In the genomic region with DNA sequence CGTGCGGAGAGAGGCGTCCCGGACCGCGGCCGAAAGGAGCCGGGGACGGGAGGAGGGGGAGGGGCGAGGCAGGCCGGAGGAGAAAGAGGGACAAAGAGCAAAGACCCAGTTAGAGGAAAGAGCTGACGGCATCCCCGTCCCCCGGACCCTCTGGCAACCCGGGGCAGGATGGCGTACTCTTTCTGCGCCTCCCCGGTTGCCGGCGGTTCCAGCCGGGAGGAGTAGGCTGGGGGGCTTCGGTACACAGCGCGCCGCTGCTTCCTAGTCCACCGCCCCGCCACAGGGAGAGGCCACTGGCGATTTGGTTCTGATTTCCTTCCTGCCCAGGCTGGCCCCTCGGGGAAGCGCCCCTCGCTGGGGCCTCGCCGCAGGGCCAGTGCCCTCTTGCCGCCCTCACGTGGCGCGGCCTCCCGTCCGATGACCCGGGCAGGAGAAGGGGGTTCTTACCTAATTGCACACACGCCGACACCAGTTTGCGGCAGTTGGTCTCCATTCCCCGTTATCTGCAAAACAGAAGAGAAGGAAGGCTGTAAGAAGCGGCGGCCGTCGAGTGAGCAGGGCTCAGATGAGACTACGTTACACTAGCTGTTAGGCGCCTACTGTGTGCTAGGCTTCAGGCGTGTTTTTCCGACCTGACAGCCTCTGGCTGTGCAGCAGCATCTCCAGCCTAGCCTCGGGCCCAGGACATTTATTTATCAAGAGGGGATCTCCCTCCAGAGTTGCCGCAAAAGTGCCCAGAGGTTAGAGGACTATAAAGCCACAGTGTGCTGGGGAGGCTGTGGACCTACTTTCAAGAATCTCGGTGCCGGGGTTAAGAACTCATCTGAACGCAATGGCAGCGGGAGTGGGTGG, we compare ENCODE assay signal across 10 cellular contexts. TPM values are rescaled to one million over a fixed set of nuclear protein-coding genes. Genes with fewer than 3 reads are reported as not detected.
DNase-seq lines count a peak whose midpoint lies in the region; ATAC-seq and TF ChIP-seq lines count a peak whose summit lies in the region.
"Had no signal": no experiment of that assay in that cellular context is flagged by ENCODE, and none has a peak within 500 bp of the region (broad histone marks: within the 10 kb centered on the region; RNA-seq: fewer than 3 reads in every experiment).

No MANE protein-coding gene starts in this region.

- H3K27ac ChIP-seq in BLaER1 (no peak overlapping the region), esophagus squamous epithelium (peak overlapping the region in 3 of 4 donors; percentile 61 to 84 (median 71)), neuronal stem cell (replicated peaks; ENCODE audit: low read length) (no peak overlapping the region)

- ATAC-seq in GM21381 (IDR thresholded peaks at IDR 0.05; ENCODE audit: unreplicated experiment): no peak

- DNase-seq in HFFc6: no peak
- DNase-seq in esophagus squamous epithelium (lab: John Stamatoyannopoulos, UW): no peak
- DNase-seq in neuronal stem cell (ENCODE audit: low spot score): peak; percentile 36
- DNase-seq in NCI-H1930 (lab: John Stamatoyannopoulos, UW): no peak
- DNase-seq in cerebellar cortex (ENCODE audit: low spot score): no peak
- no peak for DNase-seq in A172 (ENCODE audit: low spot score)
- DNase-seq: GF-D8, T-cell had no signal

- peaks cover 28% of the 10 kb centered on the region for H3K36me3 Mint-ChIP-seq in HFFc6 (ENCODE audit: low read depth)

- no peaks in the 10 kb centered on the region for H3K79me1 ChIP-seq in neuronal stem cell (ENCODE audit: low read depth, low read length)

- H2BK15ac ChIP-seq in neuronal stem cell (ENCODE audit: low read length): no peak overlapping the region

- no peak overlapping the region for H3K4me2 ChIP-seq in BLaER1
- H3K4me2 ChIP-seq in neuronal stem cell (ENCODE audit: insufficient read depth, low read length, poor library complexity, severe bottlenecking): peak overlapping the region; percentile 94

- intact Hi-C loops in esophagus squamous epithelium (cut with DNase I): loop anchor here (10.0 kb wide), 1 partner anchor 642 kb away; no protein-coding TSS in a partner anchor

- peak overlapping the region; percentile 95 for H3K23ac ChIP-seq in neuronal stem cell (ENCODE audit: low read depth, low read length, poor library complexity)

- peak overlapping the region; percentile 49 for H2AK5ac ChIP-seq in neuronal stem cell (ENCODE audit: low read depth, low read length)

- WGBS in esophagus squamous epithelium, 2 donors: 0 to 31% methylated on average over 2 to 25 of the region's 58 CpGs
- WGBS in neuronal stem cell (ENCODE audit: extremely low coverage in 2 of 2, insufficient read length in 2 of 2, insufficient replicate concordance in 1 of 2), 2 donors: no CpG with 5 or more reads among the region's 58 CpGs

- no peak overlapping the region for H4K8ac ChIP-seq in neuronal stem cell (ENCODE audit: low read depth, low read length)

- TF ChIP-seq CTCF in HFFc6 (IDR thresholded peaks at IDR 0.05) (no peak), esophagus squamous epithelium (IDR thresholded peaks at IDR 0.05) (no peak)

- peak overlapping the region; percentile 83 for H3K4me3 Mint-ChIP-seq in HFFc6

- H3K36me3 ChIP-seq in BLaER1 (no peaks in the 10 kb centered on the region), esophagus squamous epithelium (no peaks in the 10 kb centered on the region), neuronal stem cell (replicated peaks in 1 of 2; ENCODE audit: control insufficient read depth in 2 of 2, insufficient read depth in 2 of 2, low read length in 2 of 2) (no peaks in the 10 kb centered on the region)

- no peak overlapping the region for H2BK5ac ChIP-seq in neuronal stem cell (ENCODE audit: low read length)

- no peak for TF ChIP-seq POLR2A in esophagus squamous epithelium (IDR thresholded peaks at IDR 0.05)

- no peak overlapping the region for H3K4ac ChIP-seq in neuronal stem cell (ENCODE audit: low read length)

- H2BK120ac ChIP-seq in neuronal stem cell (ENCODE audit: low read depth, low read length): no peak overlapping the region

- H3K18ac ChIP-seq in neuronal stem cell (ENCODE audit: low read length): peak overlapping the region; percentile 72

- peaks cover 8% of the 10 kb centered on the region; the same call in 1 of the 2 replicates for H4K20me1 ChIP-seq in BLaER1

- H4K91ac ChIP-seq in neuronal stem cell (ENCODE audit: low read depth, low read length, poor library complexity): no peak overlapping the region

- H3K9me3 Mint-ChIP-seq in HFFc6: peaks cover 11% of the 10 kb centered on the region

- no peak overlapping the region for H3K14ac ChIP-seq in neuronal stem cell (ENCODE audit: low read length)

- peak overlapping the region; percentile 73 for H3K27ac Mint-ChIP-seq in HFFc6

- H3K4me3 ChIP-seq in BLaER1: peak overlapping the region; percentile 39; the same call in 1 of the 2 replicates
- peak overlapping the region in 3 of 4 donors; percentile 36 to 57 (median 41) for H3K4me3 ChIP-seq in esophagus squamous epithelium
- H3K4me3 ChIP-seq in neuronal stem cell (ENCODE audit: low read length in 2 of 2): peak overlapping the region in 1 of 2 donors; percentile 70

- H3K9me3 ChIP-seq in BLaER1 (peaks cover 93% of the 10 kb centered on the region), esophagus squamous epithelium (no peaks in the 10 kb centered on the region), neuronal stem cell (replicated peaks in 1 of 2; ENCODE audit: control insufficient read depth in 2 of 2, insufficient read depth in 1 of 2, low read depth in 1 of 2, low read length in 2 of 2) (no peaks in the 10 kb centered on the region)

- H3K27me3 ChIP-seq in BLaER1 (peaks cover 100% of the 10 kb centered on the region), esophagus squamous epithelium (peaks cover 27 to 100% (median 44%) of the 10 kb centered on the region in 4 donors), neuronal stem cell (ENCODE audit: control insufficient read depth in 3 of 3, insufficient read depth in 3 of 3, low read depth in 1 of 3, low read length in 3 of 3) (peaks cover 48 to 98% (median 91%) of the 10 kb centered on the region in 3 experiments)

- H3K27me3 Mint-ChIP-seq in HFFc6 (ENCODE audit: insufficient read depth): peaks cover 22% of the 10 kb centered on the region

- H3K9ac ChIP-seq in BLaER1: no peak overlapping the region
- H3K9ac ChIP-seq in neuronal stem cell (ENCODE audit: low read depth, low read length, poor library complexity): peak overlapping the region; percentile 37

- H2BK12ac ChIP-seq in neuronal stem cell (ENCODE audit: low read length): no peak overlapping the region

- H3K4me1 ChIP-seq in BLaER1: no peaks in the 10 kb centered on the region
- peaks cover 9 to 60% (median 15%) of the 10 kb centered on the region in 3 donors for H3K4me1 ChIP-seq in esophagus squamous epithelium
- H3K4me1 ChIP-seq in neuronal stem cell (ENCODE audit: control insufficient read depth in 2 of 2, insufficient read depth in 1 of 2, low read depth in 1 of 2, low read length in 2 of 2): peaks cover 0 to 14% of the 10 kb centered on the region in 2 donors

- H3K4me1 Mint-ChIP-seq in HFFc6 (ENCODE audit: low read depth): peaks cover 65% of the 10 kb centered on the region

- H2AFZ ChIP-seq in neuronal stem cell (ENCODE audit: low read length): peak overlapping the region; percentile 85

RNA-seq across cellular contexts. Expression of a gene that starts 9.9 kb away (rescaled TPM):
- 10 to 100 TPM; 15.9 to 22.8 (median 17.9) TPM for total RNA-seq in HFFc6 (2021; fragmentation: NEBNext Ultra II Directional; extraction: Animal tissue kit (Norgen Biotek cat#: 25700))
- 1 to 10 TPM in 2 of 4 donors, under 1 TPM in 1, not detected in 1; 0.66 to 4.8 (median 1.5) TPM for total RNA-seq in esophagus squamous epithelium
- polyA plus RNA-seq in neuronal stem cell (2013, experiment 1 of 2): not detected
- polyA plus RNA-seq in neuronal stem cell (2013, experiment 2 of 2): 0.04 TPM
- total RNA-seq in A172 (2014; rRNA removed; shearing (Covaris generic)): 13.5 and 18.3 TPM in 2 replicates
- total RNA-seq: T-cell had no signal

Comparison
In these comparisons a context has a peak if more than half of its experiments do, and no peak if none do; other contexts are left out.
1. H3K27ac ChIP-seq: peak in esophagus squamous epithelium (3 of 4); none in BLaER1 (single experiment) and neuronal stem cell (single experiment).